ENCODE assay signal across 31 cellular contexts in genomic region chr3:30793755-30794154, GRCh38.
"Had no signal": no experiment of that assay in that cellular context is flagged by ENCODE, and none has a peak within 500 bp of the region (broad histone marks: within the 10 kb centered on the region; RNA-seq: fewer than 3 reads in every experiment).

No MANE protein-coding gene starts in this region.

- H3K36me3 ChIP-seq: neural progenitor cell, ovary, spleen, suprapubic skin, tibial artery, transverse colon, upper lobe of right lung, uterus had no signal

- H3K79me2 ChIP-seq: parathyroid adenoma had no signal

- H2AFZ ChIP-seq: neural progenitor cell, parathyroid adenoma had no signal

- H3K4me1 ChIP-seq: neural progenitor cell, parathyroid adenoma, psoas muscle, spleen, suprapubic skin, transverse colon, upper lobe of right lung, uterus had no signal

- H3K36me3 Mint-ChIP-seq: naive thymus-derived CD8-positive, alpha-beta T cell; natural killer cell treated with Interleukin-12 subunit alpha and Interleukin-12 subunit beta and Interleukin-15 and Interleukin-18, amount 100 ng/mL, for 72 hours; neural progenitor cell; stimulated activated memory B cell treated with anti-CD40 and anti-IgM and Interleukin-4, amounts not matched to agents 10 μg/mL and 1 μg/mL and 100 μg/mL, for 72 hours; type B pancreatic cell had no signal

- H3K27ac Mint-ChIP-seq: naive thymus-derived CD8-positive, alpha-beta T cell; natural killer cell treated with Interleukin-12 subunit alpha and Interleukin-12 subunit beta and Interleukin-15 and Interleukin-18, amount 100 ng/mL, for 72 hours; neural progenitor cell; progenitor cell of endocrine pancreas; stimulated activated memory B cell treated with anti-CD40 and anti-IgM and Interleukin-4, amounts not matched to agents 10 μg/mL and 1 μg/mL and 100 μg/mL, for 72 hours; stimulated activated naive CD8-positive, alpha-beta T cell treated with anti-CD3 and anti-CD28 coated beads, Interleukin-15, amount 100 ng/mL, for 72 hours; type B pancreatic cell had no signal

- H3K9ac ChIP-seq: neural progenitor cell, parathyroid adenoma had no signal

- H3K4me1 Mint-ChIP-seq: naive thymus-derived CD8-positive, alpha-beta T cell; neural progenitor cell; stimulated activated memory B cell treated with anti-CD40 and anti-IgM and Interleukin-4, amounts not matched to agents 10 μg/mL and 1 μg/mL and 100 μg/mL, for 72 hours had no signal

- H3K4me2 ChIP-seq: neural progenitor cell, smooth muscle cell had no signal

- DNase-seq: naive thymus-derived CD8-positive, alpha-beta T cell; occipital lobe; ovary; posterior cingulate gyrus; psoas muscle; right cardiac atrium; spleen; stimulated activated CD4-positive, alpha-beta T cell treated with anti-CD3 and anti-CD28 coated beads, Interleukin-12 subunit alpha, Interleukin-12 subunit beta, amount 100 ng/mL, for 4 hours; stimulated activated CD4-positive, alpha-beta T cell treated with anti-CD3 and anti-CD28 coated beads, Interleukin-1b, Interleukin-23, amount 100 ng/mL, for 48 hours; stimulated activated CD4-positive, alpha-beta T cell treated with anti-CD3 and anti-CD28 coated beads, Interleukin-4, amount 100 ng/mL, for 1 hour; stimulated activated CD4-positive, alpha-beta T cell treated with anti-CD3 and anti-CD28 coated beads, Interleukin-4, amount 100 ng/mL, for 4 hours; stimulated activated CD8-positive, alpha-beta memory T cell treated with anti-CD3 and anti-CD28 coated beads, Interleukin-4, amount 100 ng/mL, for 48 hours; stimulated activated naive CD4-positive, alpha-beta T cell; stimulated activated naive CD8-positive, alpha-beta T cell treated with anti-CD3 and anti-CD28 coated beads, Interleukin-15, amount 100 ng/mL, for 72 hours; stimulated activated naive CD8-positive, alpha-beta T cell treated with anti-CD3 and anti-CD28 coated beads, Interleukin-15, Interleukin-2, amounts not matched to agents 100 U/mL and 50 U/mL, for 24 hours; substantia nigra; testis; tibial artery; transverse colon; upper lobe of right lung; uterus had no signal

- ATAC-seq: naive thymus-derived CD8-positive, alpha-beta T cell; natural killer cell treated with Interleukin-12 subunit alpha and Interleukin-12 subunit beta and Interleukin-15 and Interleukin-18, amount 100 ng/mL, for 72 hours; psoas muscle; right cardiac atrium; sciatic nerve; stimulated activated memory B cell treated with anti-CD40 and anti-IgM and Interleukin-4, amounts not matched to agents 10 μg/mL and 1 μg/mL and 100 μg/mL, for 72 hours; stimulated activated naive CD8-positive, alpha-beta T cell treated with anti-CD3 and anti-CD28 coated beads, Interleukin-15, amount 100 ng/mL, for 72 hours; stimulated activated naive CD8-positive, alpha-beta T cell treated with anti-CD3 and anti-CD28 coated beads, Interleukin-15, Interleukin-2, amounts not matched to agents 100 U/mL and 50 U/mL, for 24 hours; upper lobe of right lung had no signal

- H3K27me3 Mint-ChIP-seq: naive thymus-derived CD8-positive, alpha-beta T cell; stimulated activated naive CD8-positive, alpha-beta T cell treated with anti-CD3 and anti-CD28 coated beads, Interleukin-15, amount 100 ng/mL, for 72 hours; type B pancreatic cell had no signal

- H3K9me3 ChIP-seq: ovary, psoas muscle, spleen, suprapubic skin, testis, tibial artery, transverse colon, upper lobe of right lung, uterus had no signal

- H3K4me3 Mint-ChIP-seq: naive thymus-derived CD8-positive, alpha-beta T cell; natural killer cell treated with Interleukin-12 subunit alpha and Interleukin-12 subunit beta and Interleukin-15 and Interleukin-18, amount 100 ng/mL, for 72 hours; neural progenitor cell; stimulated activated memory B cell treated with anti-CD40 and anti-IgM and Interleukin-4, amounts not matched to agents 10 μg/mL and 1 μg/mL and 100 μg/mL, for 72 hours; stimulated activated naive CD8-positive, alpha-beta T cell treated with anti-CD3 and anti-CD28 coated beads, Interleukin-15, amount 100 ng/mL, for 72 hours; type B pancreatic cell had no signal

- H3K27me3 ChIP-seq: neural progenitor cell, ovary, spleen, suprapubic skin, testis, tibial artery, transverse colon, upper lobe of right lung, uterus had no signal

- H3K4me3 ChIP-seq: neural progenitor cell, ovary, psoas muscle, skin epidermis, smooth muscle cell, spleen, suprapubic skin, testis, tibial artery, transverse colon, upper lobe of right lung, uterus had no signal

- H3K27ac ChIP-seq: neural progenitor cell, ovary, parathyroid adenoma, psoas muscle, skin epidermis, spleen, suprapubic skin, testis, tibial artery, transverse colon, upper lobe of right lung, uterus had no signal

- H3K9me3 Mint-ChIP-seq: naive thymus-derived CD8-positive, alpha-beta T cell; natural killer cell treated with Interleukin-12 subunit alpha and Interleukin-12 subunit beta and Interleukin-15 and Interleukin-18, amount 100 ng/mL, for 72 hours; neural progenitor cell; stimulated activated memory B cell treated with anti-CD40 and anti-IgM and Interleukin-4, amounts not matched to agents 10 μg/mL and 1 μg/mL and 100 μg/mL, for 72 hours; stimulated activated naive CD8-positive, alpha-beta T cell treated with anti-CD3 and anti-CD28 coated beads, Interleukin-15, amount 100 ng/mL, for 72 hours had no signal
